8 cellular contexts compared by ENCODE assay signal in genomic region chr12:88035271-88035906, GRCh38. TPM values are rescaled to one million over a fixed set of nuclear protein-coding genes. Genes with fewer than 3 reads are reported as not detected.
DNase-seq lines count a peak whose midpoint lies in the region; ATAC-seq, FAIRE-seq and TF ChIP-seq lines count a peak whose summit lies in the region.

No MANE protein-coding gene starts in this region.

- peak overlapping the region; percentile 98 for H2AFZ ChIP-seq in keratinocyte (ENCODE audit: control insufficient read depth, low read length)

- no peaks in the 10 kb centered on the region for H3K9me1 ChIP-seq in keratinocyte (ENCODE audit: control insufficient read depth, extremely low read depth, insufficient read depth, low read length)

- FAIRE-seq in keratinocyte (lab: Jason Lieb, UNC) = peak; percentile 23

- POLR2A ChIA-PET in activated B cell treated with CpG ODN at 0.5 μM for 24 hours (lab: Charles Lee) = interaction anchor here (0.6 to 1.9 kb wide), 3 partner anchors 15 to 1316 kb away, joined by 3 to 8 read pairs (median 5); partner anchors contain the start of genes CEP290 and TMTC3

- no peak for TF ChIP-seq CTCF in AG09309 (IDR thresholded peaks at IDR 0.05; ENCODE audit: control insufficient read depth, insufficient read depth, low read depth, low read length, missing control alignments)
- no peak for TF ChIP-seq CTCF in activated B cell treated with CpG ODN at 0.5 μM for 24 hours (IDR thresholded peaks at IDR 0.05)
- TF ChIP-seq CTCF in keratinocyte (optimal IDR thresholded peaks at IDR 0.05 in 1 of 3, IDR thresholded peaks at IDR 0.05 in 1 of 3, conservative IDR thresholded peaks at IDR 0.05 in 1 of 3; ENCODE audit: extremely low read depth in 1 of 3, insufficient read depth in 2 of 3, low read length in 3 of 3) = no peak

- peak overlapping the region; percentile 93 for H3K27ac Mint-ChIP-seq in activated B cell treated with CpG ODN at 0.5 μM for 24 hours

- H3K27ac ChIP-seq in keratinocyte (ENCODE audit: control insufficient read depth, insufficient read depth, low read length) = peak overlapping the region; percentile 83

- peak overlapping the region; percentile 97 for H3K4me3 Mint-ChIP-seq in activated B cell treated with CpG ODN at 0.5 μM for 24 hours

- no peaks in the 10 kb centered on the region for H3K9me3 ChIP-seq in keratinocyte (ENCODE audit: control insufficient read depth, low read depth, low read length)

- no peaks in the 10 kb centered on the region for H3K9me3 Mint-ChIP-seq in activated B cell treated with CpG ODN at 0.5 μM for 24 hours

- H3K27me3 Mint-ChIP-seq in activated B cell treated with CpG ODN at 0.5 μM for 24 hours = no peaks in the 10 kb centered on the region

- dilution Hi-C loops in keratinocyte (cut with MboI; ENCODE audit: extremely low pct_ligation_motif_present, low sequenced_read_pairs) = no loop called here

- H3K36me3 ChIP-seq in keratinocyte (ENCODE audit: control insufficient read depth in 2 of 2, extremely low read depth in 1 of 2, insufficient read depth in 2 of 2, low read length in 2 of 2) = peaks cover 0 to 1% of the 10 kb centered on the region in 2 experiments

- H3K4me1 Mint-ChIP-seq in activated B cell treated with CpG ODN at 0.5 μM for 24 hours = peaks cover 31% of the 10 kb centered on the region

- CTCF ChIA-PET in activated B cell treated with CpG ODN at 0.5 μM for 24 hours (lab: Charles Lee) = no interaction called here

- H3K4me3 ChIP-seq in AG09309 (ENCODE audit: control insufficient read depth, low read depth, low read length) = peak overlapping the region; percentile 48
- H3K4me3 ChIP-seq in keratinocyte (ENCODE audit: control insufficient read depth in 2 of 3, extremely low read depth in 1 of 3, insufficient read depth in 2 of 3, low read depth in 1 of 3, low read length in 3 of 3) = peak overlapping the region; percentile 94 to 97 (median 94)

- intact Hi-C loops in activated B cell treated with CpG ODN at 0.5 μM for 24 hours (cut with micrococcal nuclease) = loop anchor here (1.0 to 10.0 kb wide), 4 partner anchors 25 to 1491 kb away; partner anchors contain the start of genes CEP290, POC1B and TMTC3

- ATAC-seq in GM19023 (IDR thresholded peaks at IDR 0.05; ENCODE audit: unreplicated experiment) (peak; percentile 100), HG03196 (IDR thresholded peaks at IDR 0.05; ENCODE audit: unreplicated experiment) (peak; percentile 100), activated B cell treated with CpG ODN at 0.5 μM for 24 hours (ENCODE audit: low read depth) (peak; percentile 98)

- H3K4me2 ChIP-seq in keratinocyte (ENCODE audit: control insufficient read depth, extremely low read depth, insufficient read depth, low read depth, low read length) = peak overlapping the region; percentile 94

- DNase-seq in AG09309 (ENCODE audit: low read depth) (peak; percentile 28), NCI-H226 (peak; percentile 92), activated B cell treated with CpG ODN at 0.5 μM for 24 hours (peak; percentile 84), keratinocyte (ENCODE audit: low read depth, low spot score) (no peak)
- peak; percentile 84 for DNase-seq in central memory CD4-positive, alpha-beta T cell
- peak; percentile 73 to 84 (median 74) for DNase-seq in stimulated activated CD4-positive, alpha-beta T cell treated with anti-CD3 and anti-CD28 coated beads, Interleukin-12 subunit alpha, Interleukin-12 subunit beta, amount 100 ng/mL, for 48 hours (ENCODE audit: low read depth in 2 of 3, low spot score in 1 of 3)

- H3K36me3 Mint-ChIP-seq in activated B cell treated with CpG ODN at 0.5 μM for 24 hours (ENCODE audit: low read depth) = peaks cover 13% of the 10 kb centered on the region

- peaks cover 48% of the 10 kb centered on the region for H3K79me2 ChIP-seq in keratinocyte (ENCODE audit: control insufficient read depth, insufficient read depth, low read length)

- H3K4me1 ChIP-seq in keratinocyte (ENCODE audit: control insufficient read depth, extremely low read depth, insufficient read depth, low read length) = peaks cover 13% of the 10 kb centered on the region

- no peaks in the 10 kb centered on the region for H4K20me1 ChIP-seq in keratinocyte (ENCODE audit: control insufficient read depth, extremely low read depth, insufficient read depth, low read length)

- H3K9ac ChIP-seq in keratinocyte (ENCODE audit: control insufficient read depth, extremely low read depth, insufficient read depth, low read length) = peak overlapping the region; percentile 94

- H3K27me3 ChIP-seq in keratinocyte (ENCODE audit: control insufficient read depth, extremely low read depth, insufficient read depth, low read length) = no peaks in the 10 kb centered on the region

RNA-seq across cellular contexts. Expression of gene C12orf50, which starts 6.2 kb away (rescaled TPM):
- 0.07 and 0.12 TPM in 2 replicates for total RNA-seq in activated B cell treated with CpG ODN at 0.5 μM for 24 hours
- not detected in 3 replicates for polyA plus RNA-seq in keratinocyte
- not detected for polyA plus RNA-seq in keratinocyte (2011; ENCODE audit: low read depth)
- not detected in 2 replicates for polyA plus RNA-seq in keratinocyte (2011; cell fraction: cytosol; rRNA removed)
- polyA plus RNA-seq in keratinocyte (2011; cell fraction: nucleus; rRNA removed) = 0.10 and 0.36 TPM in 2 replicates
- polyA plus RNA-seq in keratinocyte (2012; ENCODE audit: low replicate concordance) = not detected in 2 replicates
- 0.22 TPM in 1 of 3 replicates, not detected in the others for polyA minus RNA-seq in keratinocyte
- polyA minus RNA-seq in keratinocyte (2011; cell fraction: cytosol; rRNA and poly(A)+ RNA removed) = not detected
- polyA minus RNA-seq in keratinocyte (2011; cell fraction: nucleus; rRNA and poly(A)+ RNA removed) = 1.0 TPM in 1 of 2 replicates, not detected in the other
